Comparison of ENCODE assay signal across 26 cellular contexts in the genomic region with DNA sequence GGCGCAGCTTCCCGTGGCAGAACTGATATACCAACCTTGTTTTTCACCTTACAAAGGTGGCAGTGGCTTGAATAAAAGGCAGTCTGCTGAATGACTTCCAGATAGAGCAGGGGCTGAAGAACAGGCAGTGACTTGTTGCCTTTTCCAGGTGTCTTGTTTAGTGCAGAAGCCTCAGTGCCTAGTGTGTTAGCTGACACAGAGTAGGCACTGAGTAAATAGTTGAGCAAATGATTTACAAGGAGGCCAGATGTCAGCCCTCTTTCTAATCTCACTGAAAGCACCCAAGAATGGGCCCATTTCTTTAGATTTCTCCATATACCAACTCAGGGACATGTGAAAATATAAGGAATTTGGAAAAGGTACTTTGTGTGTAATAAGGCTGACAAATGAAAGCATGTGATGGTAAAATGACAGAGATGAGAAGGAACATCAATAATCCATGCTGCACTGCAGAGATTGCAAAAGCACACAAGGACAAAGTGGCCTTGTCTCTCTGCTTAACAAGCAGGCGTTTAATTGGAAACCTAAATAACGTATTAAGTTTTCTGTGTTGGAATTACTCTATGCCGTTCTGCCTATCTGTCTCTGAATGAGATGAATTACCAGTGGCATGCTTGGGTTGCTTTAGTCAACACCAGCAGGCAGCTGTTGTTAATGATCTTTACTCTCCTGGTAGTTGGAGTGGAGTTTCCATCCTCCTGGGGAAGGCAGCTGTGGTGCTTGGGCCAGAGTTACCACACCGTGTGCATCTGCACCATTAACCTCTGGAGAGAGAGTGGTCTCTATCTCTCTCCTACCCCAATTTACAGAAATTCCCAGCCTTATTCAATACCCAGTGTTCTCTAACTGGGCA.
DNase-seq lines count a peak whose midpoint lies in the region; FAIRE-seq and TF ChIP-seq lines count a peak whose summit lies in the region.
"Had no signal": no experiment of that assay in that cellular context is flagged by ENCODE, and none has a peak within 500 bp of the region (broad histone marks: within the 10 kb centered on the region; RNA-seq: fewer than 3 reads in every experiment).

No MANE protein-coding gene starts in this region.

- H3K4me1 ChIP-seq in neural progenitor cell = peaks cover 9% of the 10 kb centered on the region
- no peaks in the 10 kb centered on the region for H3K4me1 ChIP-seq in colonic mucosa
- H3K4me1 ChIP-seq: A549, Peyer's patch, right atrium auricular region, SJSA1, vagina had no signal

- H3K9ac ChIP-seq in neural progenitor cell = no peak overlapping the region
- no peak overlapping the region for H3K9ac ChIP-seq in colonic mucosa (ENCODE audit: low read depth in 2 of 2, low read length in 2 of 2)

- H3K9me3 ChIP-seq in neural progenitor cell (ENCODE audit: low read depth) (no peaks in the 10 kb centered on the region), WERI-Rb-1 (ENCODE audit: severe bottlenecking) (no peaks in the 10 kb centered on the region), colonic mucosa (no peaks in the 10 kb centered on the region)
- H3K9me3 ChIP-seq: A549, Peyer's patch, right atrium auricular region, SJSA1, vagina had no signal

- intact Hi-C loops in colonic mucosa (cut with DNase I) = no loop called here

- peak overlapping the region; percentile 14 for H2AFZ ChIP-seq in neural progenitor cell (replicated peaks)

- no peak overlapping the region for H3K27ac Mint-ChIP-seq in neural progenitor cell
- H3K27ac Mint-ChIP-seq: activated CD4-positive, alpha-beta memory T cell treated with anti-CD3 and anti-CD28 coated beads, Interleukin-2, amount 10 ng/mL, durations not matched to agents 7 days and 5 days; activated naive CD8-positive, alpha-beta T cell treated with anti-CD3 and anti-CD28 coated beads, Interleukin-2, amount 10 ng/mL, durations not matched to agents 7 days and 5 days; B cell had no signal

- H3K36me3 ChIP-seq in bronchial epithelial cell (ENCODE audit: control insufficient read depth, insufficient read depth, low read length) (no peaks in the 10 kb centered on the region), neural progenitor cell (no peaks in the 10 kb centered on the region), WERI-Rb-1 (no peaks in the 10 kb centered on the region), colonic mucosa (no peaks in the 10 kb centered on the region)
- H3K36me3 ChIP-seq: Peyer's patch, right atrium auricular region, SJSA1, vagina had no signal

- H3K27ac ChIP-seq in neural progenitor cell = no peak overlapping the region
- H3K27ac ChIP-seq in WERI-Rb-1 = no peak overlapping the region
- H3K27ac ChIP-seq in colonic mucosa = no peak overlapping the region
- H3K27ac ChIP-seq: A549, Peyer's patch, right atrium auricular region, SJSA1, vagina had no signal

- H3K4me2 ChIP-seq in neural progenitor cell = no peak overlapping the region
- H3K4me2 ChIP-seq: A549 had no signal

- no peaks in the 10 kb centered on the region for H3K27me3 Mint-ChIP-seq in neural progenitor cell (ENCODE audit: insufficient read depth, low read depth)
- H3K27me3 Mint-ChIP-seq: activated CD4-positive, alpha-beta memory T cell treated with anti-CD3 and anti-CD28 coated beads, Interleukin-2, amount 10 ng/mL, durations not matched to agents 7 days and 5 days; activated naive CD8-positive, alpha-beta T cell treated with anti-CD3 and anti-CD28 coated beads, Interleukin-2, amount 10 ng/mL, durations not matched to agents 7 days and 5 days; B cell had no signal

- no peak overlapping the region for H3K4me3 Mint-ChIP-seq in neural progenitor cell
- H3K4me3 Mint-ChIP-seq: activated CD4-positive, alpha-beta memory T cell treated with anti-CD3 and anti-CD28 coated beads, Interleukin-2, amount 10 ng/mL, durations not matched to agents 7 days and 5 days; activated naive CD8-positive, alpha-beta T cell treated with anti-CD3 and anti-CD28 coated beads, Interleukin-2, amount 10 ng/mL, durations not matched to agents 7 days and 5 days; B cell had no signal

- H3K79me2 ChIP-seq in neural progenitor cell (ENCODE audit: low read depth) = no peaks in the 10 kb centered on the region

- TF ChIP-seq CTCF in bronchial epithelial cell (IDR thresholded peaks at IDR 0.05; ENCODE audit: insufficient read depth, low read length, severe bottlenecking) (no peak), neural progenitor cell (IDR thresholded peaks at IDR 0.05) (no peak), WERI-Rb-1 (IDR thresholded peaks at IDR 0.05; ENCODE audit: low read depth, low read length) (no peak), colonic mucosa (IDR thresholded peaks at IDR 0.05) (no peak)

- no peaks in the 10 kb centered on the region for H3F3A ChIP-seq in neural progenitor cell (ENCODE audit: low read depth)

- FAIRE-seq in bronchial epithelial cell (lab: Jason Lieb, UNC) = no peak
- FAIRE-seq: A549, GM12878, TTC549 had no signal

- peaks cover 10% of the 10 kb centered on the region for H3K4me1 Mint-ChIP-seq in neural progenitor cell
- H3K4me1 Mint-ChIP-seq: activated CD4-positive, alpha-beta memory T cell treated with anti-CD3 and anti-CD28 coated beads, Interleukin-2, amount 10 ng/mL, durations not matched to agents 7 days and 5 days; activated naive CD8-positive, alpha-beta T cell treated with anti-CD3 and anti-CD28 coated beads, Interleukin-2, amount 10 ng/mL, durations not matched to agents 7 days and 5 days; B cell had no signal

- no peaks in the 10 kb centered on the region for H4K20me1 ChIP-seq in neural progenitor cell (ENCODE audit: low read depth)

- no peaks in the 10 kb centered on the region for H3K9me3 Mint-ChIP-seq in neural progenitor cell
- H3K9me3 Mint-ChIP-seq: activated CD4-positive, alpha-beta memory T cell treated with anti-CD3 and anti-CD28 coated beads, Interleukin-2, amount 10 ng/mL, durations not matched to agents 7 days and 5 days had no signal

- H3K27me3 ChIP-seq in bronchial epithelial cell (ENCODE audit: control insufficient read depth, insufficient read depth, low read length) (no peaks in the 10 kb centered on the region), neural progenitor cell (no peaks in the 10 kb centered on the region), WERI-Rb-1 (ENCODE audit: insufficient read depth, low read depth, severe bottlenecking) (no peaks in the 10 kb centered on the region), colonic mucosa (no peaks in the 10 kb centered on the region)
- H3K27me3 ChIP-seq: Peyer's patch, right atrium auricular region, SJSA1, vagina had no signal

- DNase-seq in NCI-H1694 treated with DMSO at 0.1 percent for 48 hours (lab: John Stamatoyannopoulos, UW) (peak; percentile 17), NCI-H1694 (lab: John Stamatoyannopoulos, UW) (no peak), NCI-H187 treated with DMSO at 0.1 percent for 48 hours (lab: John Stamatoyannopoulos, UW) (peak; percentile 84), bronchial epithelial cell (ENCODE audit: low read depth) (peak; percentile 13), neural progenitor cell (ENCODE audit: low spot score) (peak; percentile 15), WERI-Rb-1 (no peak), MV-4-11 (lab: John Stamatoyannopoulos, UW) (no peak), colonic mucosa (no peak)
- DNase-seq: activated CD4-positive, alpha-beta memory T cell treated with anti-CD3 and anti-CD28 coated beads, Interleukin-2, amount 10 ng/mL, durations not matched to agents 7 days and 5 days; activated CD4-positive, CD25-positive, alpha-beta regulatory T cell treated with anti-CD3 and anti-CD28 coated beads, Interleukin-2, amount 50 U/mL, for 72 hours; activated naive CD8-positive, alpha-beta T cell treated with anti-CD3 and anti-CD28 coated beads, Interleukin-2, amount 10 ng/mL, durations not matched to agents 7 days and 5 days; H7; Karpas-422; left cardiac atrium; mesenchymal stem cell; Peyer's patch; stimulated activated CD4-positive, alpha-beta T cell treated with anti-CD3 and anti-CD28 coated beads, Interleukin-4, amount 100 ng/mL, for 4 hours; stimulated activated naive CD8-positive, alpha-beta T cell treated with anti-CD3 and anti-CD28 coated beads, Interleukin-15, Interleukin-2, amounts not matched to agents 100 U/mL and 50 U/mL, for 24 hours; T-helper 1 cell had no signal

- H3K4me3 ChIP-seq in bronchial epithelial cell (ENCODE audit: low read depth, low read length) (no peak overlapping the region), neural progenitor cell (no peak overlapping the region), WERI-Rb-1 (ENCODE audit: low read depth, low read length) (no peak overlapping the region), colonic mucosa (no peak overlapping the region)
- H3K4me3 ChIP-seq: A549, GM12878, Peyer's patch, right atrium auricular region, SJSA1, vagina had no signal

- H3K36me3 Mint-ChIP-seq in neural progenitor cell = no peaks in the 10 kb centered on the region
- H3K36me3 Mint-ChIP-seq: activated naive CD8-positive, alpha-beta T cell treated with anti-CD3 and anti-CD28 coated beads, Interleukin-2, amount 10 ng/mL, durations not matched to agents 7 days and 5 days had no signal

Comparison
In these comparisons a context has a peak if more than half of its experiments do, and no peak if none do; other contexts are left out.
1. DNase-seq: peak in NCI-H1694 treated with DMSO at 0.1 percent for 48 hours (single experiment), NCI-H187 treated with DMSO at 0.1 percent for 48 hours (single experiment), bronchial epithelial cell (single experiment) and neural progenitor cell (single experiment); none in NCI-H1694 (single experiment), WERI-Rb-1 (single experiment), MV-4-11 (single experiment) and colonic mucosa (single experiment).